1 cellular context compared by ENCODE assay signal in genomic region chr5:62568800-62569432, GRCh38.
TF ChIP-seq lines count a peak whose summit lies in the region.

No MANE protein-coding gene starts in this region.

TF ChIP-seq in GM23338, 12 proteins besides CTCF, POLR2A, EP300 and RAD21 (continued from another document):
- TF ChIP-seq NANOG (IDR thresholded peaks at IDR 0.05; ENCODE audit: borderline replicate concordance) (no peak), ZNF462 (CRISPR knock-in tag; IDR thresholded peaks at IDR 0.05) (no peak), CREB1 (CRISPR knock-in tag; IDR thresholded peaks at IDR 0.05; ENCODE audit: low read depth) (no peak), REST (IDR thresholded peaks at IDR 0.05; ENCODE audit: unreplicated experiment) (no peak), ETS1 (IDR thresholded peaks at IDR 0.05) (no peak), STAT1 (IDR thresholded peaks at IDR 0.05; ENCODE audit: unreplicated experiment) (no peak), JUNB (IDR thresholded peaks at IDR 0.05; ENCODE audit: unreplicated experiment) (no peak), ZNF114 (CRISPR knock-in tag; IDR thresholded peaks at IDR 0.05) (no peak)
